ENCODE assay signal across 11 cellular contexts in genomic region chr3:32154180-32154579, GRCh38. TPM values are rescaled to one million over a fixed set of nuclear protein-coding genes. Genes with fewer than 3 reads are reported as not detected.
DNase-seq lines count a peak whose midpoint lies in the region; ATAC-seq and TF ChIP-seq lines count a peak whose summit lies in the region.
"Had no signal": no experiment of that assay in that cellular context is flagged by ENCODE, and none has a peak within 500 bp of the region (broad histone marks: within the 10 kb centered on the region; RNA-seq: fewer than 3 reads in every experiment).

No MANE protein-coding gene starts in this region.

- peak; percentile 42 for TF ChIP-seq CTCF in cardiac muscle cell (IDR thresholded peaks at IDR 0.05; ENCODE audit: low read depth, low read length)
- no peak for TF ChIP-seq CTCF in right atrium auricular region (IDR thresholded peaks at IDR 0.05)
- TF ChIP-seq CTCF in RWPE2 (IDR thresholded peaks at IDR 0.05; ENCODE audit: poor library complexity, severe bottlenecking): peak; percentile 26
- TF ChIP-seq CTCF in fibroblast of the aortic adventitia (IDR thresholded peaks at IDR 0.05; ENCODE audit: insufficient read depth, low read length): peak; percentile 14
- TF ChIP-seq CTCF in upper lobe of right lung (IDR thresholded peaks at IDR 0.05): peak; percentile 6

- H3K36me3 ChIP-seq in cardiac muscle cell: no peaks in the 10 kb centered on the region
- H3K36me3 ChIP-seq in right atrium auricular region: peaks cover 66% of the 10 kb centered on the region
- H3K36me3 ChIP-seq in RWPE2 (ENCODE audit: low read depth): no peaks in the 10 kb centered on the region
- H3K36me3 ChIP-seq in upper lobe of right lung: peaks cover 46% of the 10 kb centered on the region

- H3K27me3 ChIP-seq in cardiac muscle cell: no peaks in the 10 kb centered on the region
- H3K27me3 ChIP-seq in right atrium auricular region: no peaks in the 10 kb centered on the region
- H3K27me3 ChIP-seq in RWPE2 (ENCODE audit: insufficient read depth, poor library complexity, severe bottlenecking): no peaks in the 10 kb centered on the region
- H3K27me3 ChIP-seq in upper lobe of right lung: no peaks in the 10 kb centered on the region

- no peak overlapping the region for H3K4me3 ChIP-seq in cardiac muscle cell
- H3K4me3 ChIP-seq in right atrium auricular region: no peak overlapping the region
- no peak overlapping the region for H3K4me3 ChIP-seq in RWPE2 (ENCODE audit: severe bottlenecking)
- H3K4me3 ChIP-seq in fibroblast of the aortic adventitia (ENCODE audit: low read depth, low read length): no peak overlapping the region
- no peak overlapping the region for H3K4me3 ChIP-seq in upper lobe of right lung

- H3K9me3 ChIP-seq in cardiac muscle cell (ENCODE audit: low read depth) (no peaks in the 10 kb centered on the region), right atrium auricular region (no peaks in the 10 kb centered on the region), RWPE2 (ENCODE audit: severe bottlenecking) (no peaks in the 10 kb centered on the region), upper lobe of right lung (no peaks in the 10 kb centered on the region)

- DNase-seq in cardiac muscle cell (ENCODE audit: low read depth in 1 of 2, low spot score in 1 of 2) (no peak), right atrium auricular region (ENCODE audit: low spot score) (no peak), RWPE2 (ENCODE audit: low spot score) (no peak), fibroblast of the aortic adventitia (ENCODE audit: low read depth) (no peak), upper lobe of right lung (no peak), SHP77 (lab: John Stamatoyannopoulos, UW) (no peak), DMS153 (lab: John Stamatoyannopoulos, UW) (no peak), NCI-H2171 treated with DMSO at 0.1 percent for 48 hours (lab: John Stamatoyannopoulos, UW) (no peak)
- DNase-seq: CD4-positive, CD25-positive, alpha-beta regulatory T cell; hippocampal formation had no signal

- H3K4me1 ChIP-seq in cardiac muscle cell (ENCODE audit: low read depth) (no peaks in the 10 kb centered on the region), right atrium auricular region (no peaks in the 10 kb centered on the region), RWPE2 (ENCODE audit: insufficient read depth, poor library complexity, severe bottlenecking) (no peaks in the 10 kb centered on the region), upper lobe of right lung (no peaks in the 10 kb centered on the region)
- H3K4me1 ChIP-seq: parathyroid adenoma had no signal

- no peak overlapping the region for H3K27ac ChIP-seq in cardiac muscle cell
- H3K27ac ChIP-seq in right atrium auricular region: no peak overlapping the region
- no peak overlapping the region for H3K27ac ChIP-seq in RWPE2 (ENCODE audit: poor library complexity, severe bottlenecking)
- no peak overlapping the region for H3K27ac ChIP-seq in upper lobe of right lung
- H3K27ac ChIP-seq: parathyroid adenoma had no signal

- ATAC-seq in RWPE2 (ENCODE audit: low read depth) (peak; percentile 54; the same call in 1 of the 3 replicates), upper lobe of right lung (peak; percentile 35)

- intact Hi-C loops in upper lobe of right lung (cut with DNase I): no loop called here

RNA-seq across cellular contexts. Expression of gene GPD1L, which starts 47.8 kb away (rescaled TPM):
- total RNA-seq in cardiac muscle cell (16.2 and 20.1 TPM in 2 replicates), right atrium auricular region (100 to 1,000 TPM; 194 to 275 TPM), fibroblast of the aortic adventitia (ENCODE audit: low replicate concordance) (8.5 and 10.3 TPM in 2 replicates), upper lobe of right lung (84.1 TPM)
- polyA plus RNA-seq in cardiac muscle cell: 19.4 and 22.1 TPM in 2 replicates

Comparison
In these comparisons a context has a peak if more than half of its experiments do, and no peak if none do; other contexts are left out.
1. CTCF ChIP-seq: peak in cardiac muscle cell (single experiment), RWPE2 (single experiment), fibroblast of the aortic adventitia (single experiment) and upper lobe of right lung (single experiment); none in right atrium auricular region (0 of 2).